Comparison of ENCODE assay signal across 20 cellular contexts in genomic region chr4:101500742-101501141, GRCh38.
"Had no signal": no experiment of that assay in that cellular context is flagged by ENCODE, and none has a peak within 500 bp of the region (broad histone marks: within the 10 kb centered on the region; RNA-seq: fewer than 3 reads in every experiment).

No MANE protein-coding gene starts in this region.

- ATAC-seq: activated CD8-positive, alpha-beta T cell treated with anti-CD3 and anti-CD28 coated beads, Interleukin-2, amount 10 ng/mL, durations not matched to agents 7 days and 5 days; WTC11 had no signal

- H3K27me3 ChIP-seq: brain microvascular endothelial cell had no signal

- DNase-seq: activated CD8-positive, alpha-beta memory T cell treated with anti-CD3 and anti-CD28 coated beads, Interleukin-2, amount 50 U/mL, for 48 hours; activated CD8-positive, alpha-beta T cell treated with anti-CD3 and anti-CD28 coated beads, Interleukin-2, amount 10 ng/mL, durations not matched to agents 7 days and 5 days; activated gamma-delta T cell; activated naive CD4-positive, alpha-beta T cell treated with anti-CD3 and anti-CD28 coated beads for 36 hours; activated T-cell treated with anti-CD3 and anti-CD28 coated beads, Interleukin-2, amount 50 U/mL, for 1 hour; brain microvascular endothelial cell; cerebellar nuclear complex; MM.1S; NCI-H1105; NCI-H1436; NCI-H1694 treated with DMSO at 0.1 percent for 48 hours; NCI-H2029 treated with DMSO at 0.1 percent for 48 hours; NCI-H510A treated with DMSO at 0.1 percent for 48 hours; NCI-H69; NK-92 treated with Interleukin-12 subunit alpha and Interleukin-12 subunit beta, amount 100 ng/mL, for 24 hours; SHP77 treated with DMSO at 0.1 percent for 48 hours had no signal

- H3K36me3 Mint-ChIP-seq: activated naive CD8-positive, alpha-beta T cell; WTC11 had no signal

- H3K36me3 ChIP-seq: brain microvascular endothelial cell had no signal

- H3K9me3 Mint-ChIP-seq: activated naive CD4-positive, alpha-beta T cell treated with anti-CD3 and anti-CD28 coated beads for 36 hours; T-helper 1 cell treated with Interleukin-12 subunit alpha and Interleukin-12 subunit beta and Interleukin-4 antibody, amounts not matched to agents 30 μg/mL and 1 μg/mL, for 36 hours; WTC11 had no signal

- H3K9ac ChIP-seq: KMS-11 had no signal

- H3K4me1 Mint-ChIP-seq: WTC11 had no signal

- H3K4me3 Mint-ChIP-seq: activated CD8-positive, alpha-beta T cell treated with anti-CD3 and anti-CD28 coated beads, Interleukin-2, amount 10 ng/mL, durations not matched to agents 7 days and 5 days; activated naive CD4-positive, alpha-beta T cell treated with anti-CD3 and anti-CD28 coated beads for 36 hours; activated naive CD8-positive, alpha-beta T cell; T-helper 1 cell treated with Interleukin-12 subunit alpha and Interleukin-12 subunit beta and Interleukin-4 antibody, amounts not matched to agents 30 μg/mL and 1 μg/mL, for 36 hours; WTC11 had no signal
